9 cellular contexts compared by ENCODE assay signal in the genomic region with DNA sequence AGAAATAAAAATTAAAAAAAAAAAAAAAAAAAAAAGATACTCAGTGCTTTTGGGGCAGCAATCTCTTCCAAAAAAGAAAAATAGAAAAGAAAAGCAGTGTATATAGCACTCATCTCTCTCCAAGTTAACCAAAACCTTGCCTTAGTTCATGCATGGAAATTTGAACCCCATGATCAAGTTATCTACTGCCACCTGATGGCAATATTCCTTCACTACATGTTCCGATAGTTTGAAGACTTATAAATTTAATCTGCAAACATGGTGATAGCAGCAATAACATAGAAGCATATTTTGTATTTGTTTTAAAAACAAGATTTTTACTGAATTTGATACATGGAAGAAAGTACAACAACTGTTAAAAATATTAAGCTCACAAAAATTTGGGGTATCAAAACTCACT. TPM values are rescaled to one million over a fixed set of nuclear protein-coding genes. Genes with fewer than 3 reads are reported as not detected.
DNase-seq lines count a peak whose midpoint lies in the region; ATAC-seq, FAIRE-seq and TF ChIP-seq lines count a peak whose summit lies in the region.
"Had no signal": no experiment of that assay in that cellular context is flagged by ENCODE, and none has a peak within 500 bp of the region (broad histone marks: within the 10 kb centered on the region; RNA-seq: fewer than 3 reads in every experiment).

No MANE protein-coding gene starts in this region.

- H3K4me3 ChIP-seq in fibroblast of mammary gland (ENCODE audit: control insufficient read depth, low read depth, low read length), result no peak overlapping the region

- peaks cover 8% of the 10 kb centered on the region for H3K4me1 Mint-ChIP-seq in activated naive CD4-positive, alpha-beta T cell treated with anti-CD3 and anti-CD28 coated beads, Interleukin-2, amount 10 ng/mL, durations not matched to agents 7 days and 5 days

- CTCF ChIA-PET in activated naive CD4-positive, alpha-beta T cell treated with anti-CD3 and anti-CD28 coated beads, Interleukin-2, amount 10 ng/mL, durations not matched to agents 7 days and 5 days (lab: Charles Lee), result interaction anchor here (0.7 to 2.8 kb wide), 10 partner anchors 9 to 197 kb away, joined by 3 to 22 read pairs (median 4); partner anchors contain the start of gene FRAT2

- TF ChIP-seq CTCF in fibroblast of mammary gland (conservative IDR thresholded peaks at IDR 0.05; ENCODE audit: control insufficient read depth, insufficient read depth, low read depth, low read length), result peak; percentile 66

- no peaks in the 10 kb centered on the region for H3K9me3 Mint-ChIP-seq in activated naive CD4-positive, alpha-beta T cell treated with anti-CD3 and anti-CD28 coated beads, Interleukin-2, amount 10 ng/mL, durations not matched to agents 7 days and 5 days
- H3K9me3 Mint-ChIP-seq: IgD-negative memory B cell had no signal

- DNase-seq in CMK (ENCODE audit: low read depth) (peak; percentile 37), HTR-8/SVneo (ENCODE audit: insufficient read length, low spot score) (peak; percentile 43), RPMI7951 (ENCODE audit: low read depth) (peak; percentile 18), fibroblast of mammary gland (ENCODE audit: low read depth) (peak; percentile 62), retina (peak; percentile 40), ureter (ENCODE audit: low spot score) (no peak)
- DNase-seq in activated naive CD4-positive, alpha-beta T cell treated with anti-CD3 and anti-CD28 coated beads, Interleukin-2, amount 10 ng/mL, durations not matched to agents 7 days and 5 days, result no peak

- H3K27ac Mint-ChIP-seq in activated naive CD4-positive, alpha-beta T cell treated with anti-CD3 and anti-CD28 coated beads, Interleukin-2, amount 10 ng/mL, durations not matched to agents 7 days and 5 days, result no peak overlapping the region
- H3K27ac Mint-ChIP-seq: IgD-negative memory B cell had no signal

- H3K27me3 Mint-ChIP-seq in activated naive CD4-positive, alpha-beta T cell treated with anti-CD3 and anti-CD28 coated beads, Interleukin-2, amount 10 ng/mL, durations not matched to agents 7 days and 5 days, result no peaks in the 10 kb centered on the region
- H3K27me3 Mint-ChIP-seq: IgD-negative memory B cell had no signal

- no peak overlapping the region for H3K4me3 Mint-ChIP-seq in activated naive CD4-positive, alpha-beta T cell treated with anti-CD3 and anti-CD28 coated beads, Interleukin-2, amount 10 ng/mL, durations not matched to agents 7 days and 5 days
- H3K4me3 Mint-ChIP-seq: IgD-negative memory B cell had no signal

- FAIRE-seq in HTR-8/SVneo (lab: Jason Lieb, UNC), result no peak

- no peak for ATAC-seq in HG03432 (IDR thresholded peaks at IDR 0.05; ENCODE audit: unreplicated experiment)

- peaks cover 34% of the 10 kb centered on the region for H3K36me3 Mint-ChIP-seq in activated naive CD4-positive, alpha-beta T cell treated with anti-CD3 and anti-CD28 coated beads, Interleukin-2, amount 10 ng/mL, durations not matched to agents 7 days and 5 days

RNA-seq across cellular contexts. Expression of gene SLIT1, which starts 48.6 kb away (rescaled TPM):
- total RNA-seq in RPMI7951 (2014; rRNA removed; shearing (Covaris generic)), result 0.12 and 0.29 TPM in 2 replicates
- total RNA-seq in ureter, result 0.34 TPM

RNA-seq across cellular contexts. Expression of gene ARHGAP19, which starts 58.0 kb away (rescaled TPM):
- total RNA-seq in RPMI7951 (2014; rRNA removed; shearing (Covaris generic)), result 5.8 and 6.0 TPM in 2 replicates
- total RNA-seq in ureter, result 8.3 TPM

Comparison
In these comparisons a context has a peak if more than half of its experiments do, and no peak if none do; other contexts are left out.
1. DNase-seq: peak in CMK (single experiment), HTR-8/SVneo (single experiment), RPMI7951 (single experiment), fibroblast of mammary gland (single experiment) and retina (single experiment); none in activated naive CD4-positive, alpha-beta T cell treated with anti-CD3 and anti-CD28 coated beads, Interleukin-2, amount 10 ng/mL, durations not matched to agents 7 days and 5 days (single experiment) and ureter (single experiment).